ENCODE assay signal across 9 cellular contexts in genomic region chr17:76071497-76072148, GRCh38. TPM values are rescaled to one million over a fixed set of nuclear protein-coding genes. Genes with fewer than 3 reads are reported as not detected.
DNase-seq lines count a peak whose midpoint lies in the region; ATAC-seq and TF ChIP-seq lines count a peak whose summit lies in the region.
"Had no signal": no experiment of that assay in that cellular context is flagged by ENCODE, and none has a peak within 500 bp of the region (broad histone marks: within the 10 kb centered on the region; RNA-seq: fewer than 3 reads in every experiment).

No MANE protein-coding gene starts in this region.

- no peaks in the 10 kb centered on the region for H3K9me3 Mint-ChIP-seq in activated CD4-positive, alpha-beta T cell treated with anti-CD3 and anti-CD28 coated beads, Interleukin-2, amount 10 ng/mL, durations not matched to agents 24 days and 14 days
- H3K9me3 Mint-ChIP-seq in activated CD8-positive, alpha-beta memory T cell treated with anti-CD3 and anti-CD28 coated beads, Interleukin-2, amount 10 ng/mL, durations not matched to agents 7 days and 5 days (ENCODE audit: low read depth): no peaks in the 10 kb centered on the region
- no peaks in the 10 kb centered on the region for H3K9me3 Mint-ChIP-seq in stimulated activated effector memory CD8-positive, alpha-beta T cell treated with anti-CD3 and anti-CD28 coated beads, Interleukin-12 subunit alpha, Interleukin-12 subunit beta, amount 100 ng/mL, for 72 hours

- peak; percentile 74 for DNase-seq in activated CD4-positive, alpha-beta T cell treated with anti-CD3 and anti-CD28 coated beads, Interleukin-2, amount 10 ng/mL, durations not matched to agents 24 days and 14 days
- DNase-seq in activated CD4-positive, alpha-beta T cell treated with anti-CD3 and anti-CD28 coated beads, Interleukin-2, amount 50 U/mL, for 1 hour: no peak
- no peak for DNase-seq in activated CD8-positive, alpha-beta memory T cell treated with anti-CD3 and anti-CD28 coated beads, Interleukin-2, amount 10 ng/mL, durations not matched to agents 7 days and 5 days
- DNase-seq in hepatocyte (ENCODE audit: low spot score): no peak
- DNase-seq in stimulated activated effector memory CD8-positive, alpha-beta T cell treated with anti-CD3 and anti-CD28 coated beads, Interleukin-12 subunit alpha, Interleukin-12 subunit beta, amount 100 ng/mL, for 72 hours (ENCODE audit: low spot score in 2 of 2): peak; percentile 31 to 76
- no peak for DNase-seq in NCI-H82 (lab: John Stamatoyannopoulos, UW)
- DNase-seq in GF-D8 (lab: John Stamatoyannopoulos, UW): no peak

- peak overlapping the region; percentile 74 for H3K27ac ChIP-seq in hepatocyte

- peaks cover 23% of the 10 kb centered on the region for H3K27me3 Mint-ChIP-seq in activated CD4-positive, alpha-beta T cell treated with anti-CD3 and anti-CD28 coated beads, Interleukin-2, amount 10 ng/mL, durations not matched to agents 24 days and 14 days
- H3K27me3 Mint-ChIP-seq in activated CD8-positive, alpha-beta memory T cell treated with anti-CD3 and anti-CD28 coated beads, Interleukin-2, amount 10 ng/mL, durations not matched to agents 7 days and 5 days: peaks cover 30% of the 10 kb centered on the region

- no peaks in the 10 kb centered on the region for H3K36me3 ChIP-seq in hepatocyte (replicated peaks; ENCODE audit: insufficient read depth, low read depth)

- peak overlapping the region; percentile 92 for H3K4me2 ChIP-seq in hepatocyte

- no peaks in the 10 kb centered on the region for H3K9me2 ChIP-seq in hepatocyte (replicated peaks; ENCODE audit: insufficient read depth)

- H4K20me1 ChIP-seq in hepatocyte (ENCODE audit: insufficient read depth, poor library complexity, severe bottlenecking): peaks cover 18% of the 10 kb centered on the region

- 32% methylated on average over 17 of the region's 17 CpGs for WGBS in hepatocyte (ENCODE audit: low lambda C conversion rate, missing lambda C conversion rate)

- peak overlapping the region; percentile 100 for H3K27ac Mint-ChIP-seq in activated CD4-positive, alpha-beta T cell treated with anti-CD3 and anti-CD28 coated beads, Interleukin-2, amount 10 ng/mL, durations not matched to agents 24 days and 14 days
- H3K27ac Mint-ChIP-seq in activated CD8-positive, alpha-beta memory T cell treated with anti-CD3 and anti-CD28 coated beads, Interleukin-2, amount 10 ng/mL, durations not matched to agents 7 days and 5 days: peak overlapping the region; percentile 91
- peak overlapping the region; percentile 99 for H3K27ac Mint-ChIP-seq in stimulated activated effector memory CD8-positive, alpha-beta T cell treated with anti-CD3 and anti-CD28 coated beads, Interleukin-12 subunit alpha, Interleukin-12 subunit beta, amount 100 ng/mL, for 72 hours

- peak; percentile 5 for ATAC-seq in activated CD8-positive, alpha-beta memory T cell treated with anti-CD3 and anti-CD28 coated beads, Interleukin-2, amount 10 ng/mL, durations not matched to agents 7 days and 5 days
- ATAC-seq in stimulated activated effector memory CD8-positive, alpha-beta T cell treated with anti-CD3 and anti-CD28 coated beads, Interleukin-12 subunit alpha, Interleukin-12 subunit beta, amount 100 ng/mL, for 72 hours: peak; percentile 82
- no peak for ATAC-seq in GM21786 (IDR thresholded peaks at IDR 0.05; ENCODE audit: unreplicated experiment)

- no peak for TF ChIP-seq CTCF in hepatocyte (IDR thresholded peaks at IDR 0.05; ENCODE audit: poor library complexity)

- H3K9me3 ChIP-seq in hepatocyte (ENCODE audit: low read depth): no peaks in the 10 kb centered on the region

- H3K4me3 ChIP-seq in hepatocyte: peak overlapping the region; percentile 82

- intact Hi-C loops in activated CD4-positive, alpha-beta T cell treated with anti-CD3 and anti-CD28 coated beads, Interleukin-2, amount 10 ng/mL, durations not matched to agents 24 days and 14 days (cut with micrococcal nuclease): loop anchor here (1.0 to 10.0 kb wide), 7 partner anchors 7 to 663 kb away; partner anchors contain the start of genes EXOC7, MFSD11, MRPL38 and PRPSAP1

- peaks cover 21% of the 10 kb centered on the region for H3K36me3 Mint-ChIP-seq in activated CD4-positive, alpha-beta T cell treated with anti-CD3 and anti-CD28 coated beads, Interleukin-2, amount 10 ng/mL, durations not matched to agents 24 days and 14 days (ENCODE audit: low read depth)
- H3K36me3 Mint-ChIP-seq in activated CD8-positive, alpha-beta memory T cell treated with anti-CD3 and anti-CD28 coated beads, Interleukin-2, amount 10 ng/mL, durations not matched to agents 7 days and 5 days: peaks cover 20% of the 10 kb centered on the region
- H3K36me3 Mint-ChIP-seq in stimulated activated effector memory CD8-positive, alpha-beta T cell treated with anti-CD3 and anti-CD28 coated beads, Interleukin-12 subunit alpha, Interleukin-12 subunit beta, amount 100 ng/mL, for 72 hours: peaks cover 58% of the 10 kb centered on the region

- peaks cover 32% of the 10 kb centered on the region for H3K4me1 Mint-ChIP-seq in activated CD4-positive, alpha-beta T cell treated with anti-CD3 and anti-CD28 coated beads, Interleukin-2, amount 10 ng/mL, durations not matched to agents 24 days and 14 days
- peaks cover 38% of the 10 kb centered on the region for H3K4me1 Mint-ChIP-seq in activated CD8-positive, alpha-beta memory T cell treated with anti-CD3 and anti-CD28 coated beads, Interleukin-2, amount 10 ng/mL, durations not matched to agents 7 days and 5 days
- peaks cover 26% of the 10 kb centered on the region for H3K4me1 Mint-ChIP-seq in stimulated activated effector memory CD8-positive, alpha-beta T cell treated with anti-CD3 and anti-CD28 coated beads, Interleukin-12 subunit alpha, Interleukin-12 subunit beta, amount 100 ng/mL, for 72 hours

- peaks cover 33% of the 10 kb centered on the region for H3K27me3 ChIP-seq in hepatocyte

- H3K4me3 Mint-ChIP-seq in activated CD4-positive, alpha-beta T cell treated with anti-CD3 and anti-CD28 coated beads, Interleukin-2, amount 10 ng/mL, durations not matched to agents 24 days and 14 days: peak overlapping the region; percentile 99
- H3K4me3 Mint-ChIP-seq in activated CD8-positive, alpha-beta memory T cell treated with anti-CD3 and anti-CD28 coated beads, Interleukin-2, amount 10 ng/mL, durations not matched to agents 7 days and 5 days: peak overlapping the region; percentile 94
- peak overlapping the region; percentile 96 for H3K4me3 Mint-ChIP-seq in stimulated activated effector memory CD8-positive, alpha-beta T cell treated with anti-CD3 and anti-CD28 coated beads, Interleukin-12 subunit alpha, Interleukin-12 subunit beta, amount 100 ng/mL, for 72 hours

- CTCF ChIA-PET in activated CD8-positive, alpha-beta memory T cell treated with anti-CD3 and anti-CD28 coated beads, Interleukin-2, amount 10 ng/mL, durations not matched to agents 7 days and 5 days (lab: Charles Lee): interaction anchor here (0.5 to 2.5 kb wide), 5 partner anchors 31 to 314 kb away, joined by 3 to 7 read pairs (median 4); no protein-coding TSS in a partner anchor

- H3K4me1 ChIP-seq in hepatocyte (ENCODE audit: insufficient read depth): peaks cover 23% of the 10 kb centered on the region

- H2AFZ ChIP-seq in hepatocyte: peak overlapping the region; percentile 34

- H3K79me2 ChIP-seq in hepatocyte: peaks cover 50% of the 10 kb centered on the region

RNA-seq across cellular contexts. Expression of gene SRP68, which starts 0.7 kb away (rescaled TPM):
- total RNA-seq in activated CD4-positive, alpha-beta T cell treated with anti-CD3 and anti-CD28 coated beads, Interleukin-2, amount 10 ng/mL, durations not matched to agents 24 days and 14 days: 169 and 170 TPM in 2 replicates
- 100 to 1,000 TPM in 1 of 2 experiments, 10 to 100 TPM in 1; 92.0 to 116 TPM for total RNA-seq in activated CD8-positive, alpha-beta memory T cell treated with anti-CD3 and anti-CD28 coated beads, Interleukin-2, amount 10 ng/mL, durations not matched to agents 7 days and 5 days
- total RNA-seq in hepatocyte: 41.2 and 44.1 TPM in 2 replicates
- polyA plus RNA-seq in hepatocyte: 51.3 and 70.1 TPM in 2 replicates

RNA-seq across cellular contexts. Expression of gene GALR2, which starts 3.0 kb away (rescaled TPM):
- total RNA-seq in activated CD4-positive, alpha-beta T cell treated with anti-CD3 and anti-CD28 coated beads, Interleukin-2, amount 10 ng/mL, durations not matched to agents 24 days and 14 days: 2.3 and 2.7 TPM in 2 replicates
- total RNA-seq in activated CD8-positive, alpha-beta memory T cell treated with anti-CD3 and anti-CD28 coated beads, Interleukin-2, amount 10 ng/mL, durations not matched to agents 7 days and 5 days: under 1 TPM; 0.29 to 0.47 TPM
- total RNA-seq in hepatocyte: 0.60 TPM in 1 of 2 replicates, not detected in the other
- 0.24 TPM in 1 of 2 replicates, not detected in the other for polyA plus RNA-seq in hepatocyte
- total RNA-seq: Daoy had no signal

RNA-seq across cellular contexts. Expression of gene ZACN, which starts 7.4 kb away (rescaled TPM):
- 4.1 TPM in 2 replicates for total RNA-seq in activated CD4-positive, alpha-beta T cell treated with anti-CD3 and anti-CD28 coated beads, Interleukin-2, amount 10 ng/mL, durations not matched to agents 24 days and 14 days
- total RNA-seq in activated CD8-positive, alpha-beta memory T cell treated with anti-CD3 and anti-CD28 coated beads, Interleukin-2, amount 10 ng/mL, durations not matched to agents 7 days and 5 days: under 1 TPM; 0.26 to 0.87 TPM
- total RNA-seq in hepatocyte: 0.08 TPM in 1 of 2 replicates, not detected in the other
- polyA plus RNA-seq in hepatocyte: 21.2 and 24.0 TPM in 2 replicates
- total RNA-seq: Daoy had no signal

RNA-seq across cellular contexts. Expression of gene EXOC7, which starts 32.0 kb away (rescaled TPM):
- 104 and 108 TPM in 2 replicates for total RNA-seq in activated CD4-positive, alpha-beta T cell treated with anti-CD3 and anti-CD28 coated beads, Interleukin-2, amount 10 ng/mL, durations not matched to agents 24 days and 14 days
- total RNA-seq in activated CD8-positive, alpha-beta memory T cell treated with anti-CD3 and anti-CD28 coated beads, Interleukin-2, amount 10 ng/mL, durations not matched to agents 7 days and 5 days: 100 to 1,000 TPM; 132 to 137 TPM
- 92.9 and 94.7 TPM in 2 replicates for total RNA-seq in hepatocyte
- 95.6 and 111 TPM in 2 replicates for polyA plus RNA-seq in hepatocyte

RNA-seq across cellular contexts. Expression of gene EVPL, which starts 44.5 kb away (rescaled TPM):
- 0.09 and 0.17 TPM in 2 replicates for total RNA-seq in activated CD4-positive, alpha-beta T cell treated with anti-CD3 and anti-CD28 coated beads, Interleukin-2, amount 10 ng/mL, durations not matched to agents 24 days and 14 days
- under 1 TPM in 1 of 2 experiments, not detected in 1; 0.03 TPM for total RNA-seq in activated CD8-positive, alpha-beta memory T cell treated with anti-CD3 and anti-CD28 coated beads, Interleukin-2, amount 10 ng/mL, durations not matched to agents 7 days and 5 days
- total RNA-seq in hepatocyte: 0.48 and 2.7 TPM in 2 replicates
- 2.0 and 4.6 TPM in 2 replicates for polyA plus RNA-seq in hepatocyte

Comparison
In these comparisons a context has a peak if more than half of its experiments do, and no peak if none do; other contexts are left out.
1. DNase-seq: peak in activated CD4-positive, alpha-beta T cell treated with anti-CD3 and anti-CD28 coated beads, Interleukin-2, amount 10 ng/mL, durations not matched to agents 24 days and 14 days (single experiment) and stimulated activated effector memory CD8-positive, alpha-beta T cell treated with anti-CD3 and anti-CD28 coated beads, Interleukin-12 subunit alpha, Interleukin-12 subunit beta, amount 100 ng/mL, for 72 hours (2 of 2); none in activated CD4-positive, alpha-beta T cell treated with anti-CD3 and anti-CD28 coated beads, Interleukin-2, amount 50 U/mL, for 1 hour (single experiment), activated CD8-positive, alpha-beta memory T cell treated with anti-CD3 and anti-CD28 coated beads, Interleukin-2, amount 10 ng/mL, durations not matched to agents 7 days and 5 days (single experiment), hepatocyte (single experiment), NCI-H82 (single experiment) and GF-D8 (single experiment).
2. Peak in every context shown above with its lines, with median percentiles within 50 percentile points of each other: H3K27ac Mint-ChIP-seq and H3K4me3 Mint-ChIP-seq.